Comparison of ENCODE assay signal across 1 cellular context in genomic region chr7:74049997-74050798, GRCh38.
TF ChIP-seq lines count a peak whose summit lies in the region.

No MANE protein-coding gene starts in this region.

TF ChIP-seq in HepG2, 621 proteins besides CTCF, POLR2A, EP300 and RAD21:
- no peak for TF ChIP-seq NR2F6 (IDR thresholded peaks at IDR 0.05)
- TF ChIP-seq NR2F6 (CRISPR knock-in tag; IDR thresholded peaks at IDR 0.05) = no peak
- TF ChIP-seq NFYC (CRISPR knock-in tag; IDR thresholded peaks at IDR 0.05) = no peak
- no peak for TF ChIP-seq ZKSCAN8 (CRISPR knock-in tag; IDR thresholded peaks at IDR 0.05; ENCODE audit: borderline replicate concordance)
- TF ChIP-seq FOXP1 (IDR thresholded peaks at IDR 0.05) = 0 out of 2 replicates have a peak, but pooled peaks have one; percentile 3
- TF ChIP-seq FOXP1 (CRISPR knock-in tag; IDR thresholded peaks at IDR 0.05) = no peak
- no peak for TF ChIP-seq NFATC3 (CRISPR knock-in tag; IDR thresholded peaks at IDR 0.05)
